In genomic region chr18:62436636-62437519, GRCh38 we compare ENCODE assay signal across 9 cellular contexts.
DNase-seq lines count a peak whose midpoint lies in the region; ATAC-seq, FAIRE-seq and TF ChIP-seq lines count a peak whose summit lies in the region.
"Had no signal": no experiment of that assay in that cellular context is flagged by ENCODE, and none has a peak within 500 bp of the region (broad histone marks: within the 10 kb centered on the region; RNA-seq: fewer than 3 reads in every experiment).

No MANE protein-coding gene starts in this region.

- no peak overlapping the region for H3K4me3 Mint-ChIP-seq in GM23338
- H3K4me3 Mint-ChIP-seq in activated T-helper 17 cell treated with anti-CD3 and anti-CD28 coated beads, Interleukin-2, amount 50 U/mL, for 72 hours = no peak overlapping the region
- no peak overlapping the region for H3K4me3 Mint-ChIP-seq in activated T-cell treated with anti-CD3 and anti-CD28 coated beads, Interleukin-2, amount 50 U/mL, for 24 hours
- H3K4me3 Mint-ChIP-seq: activated naive CD4-positive, alpha-beta T cell treated with anti-CD3 and anti-CD28 coated beads, Interleukin-2, amount 50 U/mL, for 24 hours had no signal

- no peak for DNase-seq in GM23338 (ENCODE audit: low spot score)
- peak; percentile 83 to 87 for DNase-seq in heart right ventricle
- peak; percentile 51 for DNase-seq in small intestine
- DNase-seq in RCC 7860 (ENCODE audit: low spot score) = no peak
- DNase-seq in activated T-cell treated with anti-CD3 and anti-CD28 coated beads, Interleukin-2, amount 50 U/mL, for 24 hours = no peak
- DNase-seq in stimulated activated CD4-positive, alpha-beta T cell treated with anti-CD3 and anti-CD28 coated beads, Interleukin-4, amount 100 ng/mL, for 24 hours = no peak

- H3K27ac Mint-ChIP-seq in GM23338 = no peak overlapping the region
- H3K27ac Mint-ChIP-seq in activated T-helper 17 cell treated with anti-CD3 and anti-CD28 coated beads, Interleukin-2, amount 50 U/mL, for 72 hours = no peak overlapping the region
- no peak overlapping the region for H3K27ac Mint-ChIP-seq in activated T-cell treated with anti-CD3 and anti-CD28 coated beads, Interleukin-2, amount 50 U/mL, for 24 hours
- H3K27ac Mint-ChIP-seq: activated naive CD4-positive, alpha-beta T cell treated with anti-CD3 and anti-CD28 coated beads, Interleukin-2, amount 50 U/mL, for 24 hours had no signal

- H3K27ac ChIP-seq in GM23338 (ENCODE audit: low read depth) (no peak overlapping the region), heart right ventricle (peak overlapping the region; percentile 59 to 90 (median 82)), small intestine (ENCODE audit: low read depth in 1 of 2, low read length in 1 of 2) (peak overlapping the region in 1 of 2 donors; percentile 55)

- ATAC-seq in GM23338 = no peak
- ATAC-seq in activated T-helper 17 cell treated with anti-CD3 and anti-CD28 coated beads, Interleukin-2, amount 50 U/mL, for 72 hours (replicated peaks) = peak; percentile 65
- peak; percentile 90 to 98 (median 96) for ATAC-seq in heart right ventricle
- no peak for ATAC-seq in HG03520 (IDR thresholded peaks at IDR 0.05; ENCODE audit: unreplicated experiment)

- peaks cover 10% of the 10 kb centered on the region for H3K4me1 Mint-ChIP-seq in GM23338
- H3K4me1 Mint-ChIP-seq in activated T-helper 17 cell treated with anti-CD3 and anti-CD28 coated beads, Interleukin-2, amount 50 U/mL, for 72 hours = no peaks in the 10 kb centered on the region
- H3K4me1 Mint-ChIP-seq in activated T-cell treated with anti-CD3 and anti-CD28 coated beads, Interleukin-2, amount 50 U/mL, for 24 hours (ENCODE audit: low read depth) = no peaks in the 10 kb centered on the region
- H3K4me1 Mint-ChIP-seq: activated naive CD4-positive, alpha-beta T cell treated with anti-CD3 and anti-CD28 coated beads, Interleukin-2, amount 50 U/mL, for 24 hours had no signal

- no peaks in the 10 kb centered on the region for H3K79me2 ChIP-seq in GM23338 (replicated peaks; ENCODE audit: insufficient read depth)

- no peaks in the 10 kb centered on the region for H3K36me3 Mint-ChIP-seq in GM23338 (ENCODE audit: low read depth)
- H3K36me3 Mint-ChIP-seq in activated T-helper 17 cell treated with anti-CD3 and anti-CD28 coated beads, Interleukin-2, amount 50 U/mL, for 72 hours (ENCODE audit: low read depth) = no peaks in the 10 kb centered on the region
- H3K36me3 Mint-ChIP-seq in activated T-cell treated with anti-CD3 and anti-CD28 coated beads, Interleukin-2, amount 50 U/mL, for 24 hours (ENCODE audit: low read depth) = no peaks in the 10 kb centered on the region
- H3K36me3 Mint-ChIP-seq: activated naive CD4-positive, alpha-beta T cell treated with anti-CD3 and anti-CD28 coated beads, Interleukin-2, amount 50 U/mL, for 24 hours had no signal

- FAIRE-seq in small intestine (lab: Jason Lieb, UNC) (no peak), RCC 7860 (lab: Jason Lieb, UNC) (no peak)

- intact Hi-C loops in heart right ventricle (cut with DNase I) = no loop called here

- no peaks in the 10 kb centered on the region for H3K9me3 Mint-ChIP-seq in GM23338
- H3K9me3 Mint-ChIP-seq in activated T-helper 17 cell treated with anti-CD3 and anti-CD28 coated beads, Interleukin-2, amount 50 U/mL, for 72 hours = no peaks in the 10 kb centered on the region
- no peaks in the 10 kb centered on the region for H3K9me3 Mint-ChIP-seq in activated T-cell treated with anti-CD3 and anti-CD28 coated beads, Interleukin-2, amount 50 U/mL, for 24 hours
- H3K9me3 Mint-ChIP-seq: activated naive CD4-positive, alpha-beta T cell treated with anti-CD3 and anti-CD28 coated beads, Interleukin-2, amount 50 U/mL, for 24 hours had no signal

- no peaks in the 10 kb centered on the region for H3K27me3 ChIP-seq in GM23338 (ENCODE audit: insufficient read depth)
- no peaks in the 10 kb centered on the region for H3K27me3 ChIP-seq in heart right ventricle
- H3K27me3 ChIP-seq in small intestine (ENCODE audit: control insufficient read depth in 2 of 2, insufficient read depth in 2 of 2, low read length in 2 of 2) = no peaks in the 10 kb centered on the region

- 42 to 49% methylated on average over 10 of the region's 10 CpGs for WGBS in heart right ventricle, 2 donors
- WGBS in small intestine, 3 donors = 27 to 46% (median 33%) methylated on average over 10 of the region's 10 CpGs

- H3K9me3 ChIP-seq in heart right ventricle = peaks cover 0 to 3% (median 0%) of the 10 kb centered on the region in 11 donors
- no peaks in the 10 kb centered on the region for H3K9me3 ChIP-seq in small intestine (ENCODE audit: control insufficient read depth, low read depth)

- no peak overlapping the region for H3K4me3 ChIP-seq in GM23338
- peak overlapping the region in 1 of 10 donors; percentile 0 for H3K4me3 ChIP-seq in heart right ventricle
- no peak overlapping the region for H3K4me3 ChIP-seq in small intestine (ENCODE audit: low read depth in 1 of 2, low read length in 2 of 2)

- peaks cover 8% of the 10 kb centered on the region; the same call in 1 of the 2 replicates for H3K4me1 ChIP-seq in GM23338 (ENCODE audit: insufficient read depth)
- peaks cover 7 to 47% (median 23%) of the 10 kb centered on the region in 9 donors for H3K4me1 ChIP-seq in heart right ventricle
- peaks cover 0 to 2% of the 10 kb centered on the region in 2 donors for H3K4me1 ChIP-seq in small intestine (ENCODE audit: control insufficient read depth in 2 of 2, insufficient read depth in 1 of 2, low read depth in 1 of 2, low read length in 1 of 2)

- TF ChIP-seq CTCF in GM23338 (conservative IDR thresholded peaks at IDR 0.05; ENCODE audit: low read depth in 2 of 2) (no peak), heart right ventricle (IDR thresholded peaks at IDR 0.05) (no peak)

- no peaks in the 10 kb centered on the region for H4K20me1 ChIP-seq in GM23338 (replicated peaks; ENCODE audit: insufficient read depth)

- no peaks in the 10 kb centered on the region for H3F3A ChIP-seq in GM23338 (replicated peaks; ENCODE audit: low read depth)

- peaks cover 6% of the 10 kb centered on the region for H3K27me3 Mint-ChIP-seq in GM23338 (ENCODE audit: insufficient read depth, low read depth, poor library complexity)
- H3K27me3 Mint-ChIP-seq in activated T-helper 17 cell treated with anti-CD3 and anti-CD28 coated beads, Interleukin-2, amount 50 U/mL, for 72 hours = peaks cover 3% of the 10 kb centered on the region
- peaks cover 13% of the 10 kb centered on the region for H3K27me3 Mint-ChIP-seq in activated T-cell treated with anti-CD3 and anti-CD28 coated beads, Interleukin-2, amount 50 U/mL, for 24 hours

- no peak overlapping the region for H3K4me2 ChIP-seq in GM23338

- H3K36me3 ChIP-seq in GM23338 (ENCODE audit: insufficient read depth) (no peaks in the 10 kb centered on the region), heart right ventricle (no peaks in the 10 kb centered on the region), small intestine (ENCODE audit: control insufficient read depth in 2 of 2, insufficient read depth in 2 of 2, low read length in 2 of 2) (no peaks in the 10 kb centered on the region)

- H2AFZ ChIP-seq in GM23338 = peak overlapping the region; percentile 98; the same call in 1 of the 2 replicates

- H3K9me2 ChIP-seq in GM23338 (ENCODE audit: insufficient read depth) = no peaks in the 10 kb centered on the region

TF ChIP-seq in GM23338, 12 proteins besides CTCF, POLR2A, EP300 and RAD21 (continues in another document):
- TF ChIP-seq, protein P1, sequence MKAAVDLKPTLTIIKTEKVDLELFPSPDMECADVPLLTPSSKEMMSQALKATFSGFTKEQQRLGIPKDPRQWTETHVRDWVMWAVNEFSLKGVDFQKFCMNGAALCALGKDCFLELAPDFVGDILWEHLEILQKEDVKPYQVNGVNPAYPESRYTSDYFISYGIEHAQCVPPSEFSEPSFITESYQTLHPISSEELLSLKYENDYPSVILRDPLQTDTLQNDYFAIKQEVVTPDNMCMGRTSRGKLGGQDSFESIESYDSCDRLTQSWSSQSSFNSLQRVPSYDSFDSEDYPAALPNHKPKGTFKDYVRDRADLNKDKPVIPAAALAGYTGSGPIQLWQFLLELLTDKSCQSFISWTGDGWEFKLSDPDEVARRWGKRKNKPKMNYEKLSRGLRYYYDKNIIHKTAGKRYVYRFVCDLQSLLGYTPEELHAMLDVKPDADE (IDR thresholded peaks at IDR 0.05) = no peak
- no peak for TF ChIP-seq STAT1 (IDR thresholded peaks at IDR 0.05; ENCODE audit: unreplicated experiment)
- TF ChIP-seq EZH2phosphoT487 (IDR thresholded peaks at IDR 0.05; ENCODE audit: unreplicated experiment) = no peak

Comparison
In these comparisons a context has a peak if more than half of its experiments do, and no peak if none do; other contexts are left out.
1. ATAC-seq: peak in activated T-helper 17 cell treated with anti-CD3 and anti-CD28 coated beads, Interleukin-2, amount 50 U/mL, for 72 hours (single experiment) and heart right ventricle (8 of 8); none in GM23338 (single experiment) and HG03520 (single experiment).
2. DNase-seq: peak in heart right ventricle (2 of 2) and small intestine (single experiment); none in GM23338 (single experiment), RCC 7860 (single experiment), activated T-cell treated with anti-CD3 and anti-CD28 coated beads, Interleukin-2, amount 50 U/mL, for 24 hours (single experiment) and stimulated activated CD4-positive, alpha-beta T cell treated with anti-CD3 and anti-CD28 coated beads, Interleukin-4, amount 100 ng/mL, for 24 hours (single experiment).